In genomic region chr11:118343248-118343647, GRCh38 we compare ENCODE assay signal across 17 cellular contexts. TPM values are rescaled to one million over a fixed set of nuclear protein-coding genes. Genes with fewer than 3 reads are reported as not detected.
DNase-seq lines count a peak whose midpoint lies in the region; ATAC-seq and TF ChIP-seq lines count a peak whose summit lies in the region.
"Had no signal": no experiment of that assay in that cellular context is flagged by ENCODE, and none has a peak within 500 bp of the region (broad histone marks: within the 10 kb centered on the region; RNA-seq: fewer than 3 reads in every experiment).

No MANE protein-coding gene starts in this region.

- H3K27ac ChIP-seq in stomach = peak overlapping the region in 3 of 5 donors; percentile 13 to 42 (median 40)
- H3K27ac ChIP-seq: brain microvascular endothelial cell, sigmoid colon, VCaP had no signal

- TF ChIP-seq POLR2A in stomach (IDR thresholded peaks at IDR 0.05) = no peak

- H3K9me3 Mint-ChIP-seq in natural killer cell treated with Interleukin-12 subunit alpha and Interleukin-12 subunit beta and Interleukin-15 and Interleukin-18, amount 100 ng/mL, for 72 hours = no peaks in the 10 kb centered on the region
- no peaks in the 10 kb centered on the region for H3K9me3 Mint-ChIP-seq in natural killer cell
- no peaks in the 10 kb centered on the region for H3K9me3 Mint-ChIP-seq in activated naive CD8-positive, alpha-beta T cell treated with anti-CD3 and anti-CD28 coated beads, Interleukin-2, amount 50 U/mL, for 24 hours

- H3K27me3 ChIP-seq in stomach = peaks cover 0 to 17% (median under 1%) of the 10 kb centered on the region in 3 donors
- H3K27me3 ChIP-seq: brain microvascular endothelial cell had no signal

- peaks cover 29 to 52% of the 10 kb centered on the region in 2 donors for H3K4me1 Mint-ChIP-seq in natural killer cell treated with Interleukin-12 subunit alpha and Interleukin-12 subunit beta and Interleukin-15 and Interleukin-18, amount 100 ng/mL, for 72 hours (ENCODE audit: low read depth in 2 of 2)
- peaks cover 37 to 40% of the 10 kb centered on the region in 2 donors for H3K4me1 Mint-ChIP-seq in natural killer cell
- H3K4me1 Mint-ChIP-seq in activated naive CD8-positive, alpha-beta T cell treated with anti-CD3 and anti-CD28 coated beads, Interleukin-2, amount 50 U/mL, for 24 hours = peaks cover 60% of the 10 kb centered on the region

- TF ChIP-seq CTCF in natural killer cell (IDR thresholded peaks at IDR 0.05) (no peak), stomach (IDR thresholded peaks at IDR 0.05) (no peak)

- H3K27me3 Mint-ChIP-seq in natural killer cell treated with Interleukin-12 subunit alpha and Interleukin-12 subunit beta and Interleukin-15 and Interleukin-18, amount 100 ng/mL, for 72 hours = no peaks in the 10 kb centered on the region
- H3K27me3 Mint-ChIP-seq in natural killer cell (ENCODE audit: low read depth in 2 of 2) = no peaks in the 10 kb centered on the region
- H3K27me3 Mint-ChIP-seq in activated naive CD8-positive, alpha-beta T cell treated with anti-CD3 and anti-CD28 coated beads, Interleukin-2, amount 50 U/mL, for 24 hours = no peaks in the 10 kb centered on the region

- no peaks in the 10 kb centered on the region for H3K9me3 ChIP-seq in stomach
- H3K9me3 ChIP-seq: sigmoid colon had no signal

- H3K4me1 ChIP-seq in stomach = no peaks in the 10 kb centered on the region
- H3K4me1 ChIP-seq: sigmoid colon had no signal

- no peaks in the 10 kb centered on the region for H3K36me3 ChIP-seq in stomach
- H3K36me3 ChIP-seq: brain microvascular endothelial cell, sigmoid colon had no signal

- DNase-seq in natural killer cell treated with Interleukin-12 subunit alpha and Interleukin-12 subunit beta and Interleukin-15 and Interleukin-18, amount 100 ng/mL, for 72 hours (ENCODE audit: low spot score) = no peak
- no peak for DNase-seq in natural killer cell
- peak; percentile 23 for DNase-seq in activated CD4-positive, alpha-beta T cell treated with anti-CD3 and anti-CD28 coated beads, Interleukin-2, amount 50 U/mL, for 1 hour
- peak; percentile 33 for DNase-seq in activated naive CD8-positive, alpha-beta T cell treated with anti-CD3 and anti-CD28 coated beads, Interleukin-2, amount 50 U/mL, for 24 hours
- DNase-seq in stomach = no peak
- no peak for DNase-seq in HK-2 (ENCODE audit: unreplicated experiment)
- DNase-seq in NK-92 treated with Interleukin-12 subunit alpha and Interleukin-12 subunit beta, amount 100 ng/mL, for 24 hours (lab: John Stamatoyannopoulos, UW) = no peak
- DNase-seq: brain microvascular endothelial cell, EL, hypothalamus, midbrain, NCI-H2081, NCI-H748 treated with DMSO at 0.1 percent for 48 hours, nucleus accumbens, sigmoid colon had no signal

- peak overlapping the region; percentile 91 for H3K4me3 Mint-ChIP-seq in natural killer cell treated with Interleukin-12 subunit alpha and Interleukin-12 subunit beta and Interleukin-15 and Interleukin-18, amount 100 ng/mL, for 72 hours
- H3K4me3 Mint-ChIP-seq in natural killer cell = no peak overlapping the region
- H3K4me3 Mint-ChIP-seq in activated naive CD8-positive, alpha-beta T cell treated with anti-CD3 and anti-CD28 coated beads, Interleukin-2, amount 50 U/mL, for 24 hours = peak overlapping the region; percentile 88

- peaks cover 5% of the 10 kb centered on the region for H3K36me3 Mint-ChIP-seq in natural killer cell treated with Interleukin-12 subunit alpha and Interleukin-12 subunit beta and Interleukin-15 and Interleukin-18, amount 100 ng/mL, for 72 hours
- no peaks in the 10 kb centered on the region for H3K36me3 Mint-ChIP-seq in natural killer cell
- H3K36me3 Mint-ChIP-seq in activated naive CD8-positive, alpha-beta T cell treated with anti-CD3 and anti-CD28 coated beads, Interleukin-2, amount 50 U/mL, for 24 hours (ENCODE audit: low read depth) = peaks cover 59% of the 10 kb centered on the region

- WGBS in stomach, 5 donors = 55 to 79% (median 75%) methylated on average over 9 of the region's 9 CpGs

- H3K4me3 ChIP-seq in stomach = no peak overlapping the region
- H3K4me3 ChIP-seq: sigmoid colon had no signal

- peak overlapping the region in 1 of 2 donors; percentile 81 for H3K27ac Mint-ChIP-seq in natural killer cell treated with Interleukin-12 subunit alpha and Interleukin-12 subunit beta and Interleukin-15 and Interleukin-18, amount 100 ng/mL, for 72 hours
- H3K27ac Mint-ChIP-seq in natural killer cell = no peak overlapping the region
- H3K27ac Mint-ChIP-seq in activated naive CD8-positive, alpha-beta T cell treated with anti-CD3 and anti-CD28 coated beads, Interleukin-2, amount 50 U/mL, for 24 hours = peak overlapping the region; percentile 92

- no peak for TF ChIP-seq EP300 in stomach (IDR thresholded peaks at IDR 0.05)

- intact Hi-C loops in natural killer cell (cut with micrococcal nuclease) (no loop called here), stomach (cut with DNase I; ENCODE audit: low total_unique reads) (no loop called here)

- ATAC-seq in natural killer cell treated with Interleukin-12 subunit alpha and Interleukin-12 subunit beta and Interleukin-15 and Interleukin-18, amount 100 ng/mL, for 72 hours = no peak
- ATAC-seq in natural killer cell = no peak
- peak; percentile 12 for ATAC-seq in activated naive CD8-positive, alpha-beta T cell treated with anti-CD3 and anti-CD28 coated beads, Interleukin-2, amount 50 U/mL, for 24 hours
- no peak for ATAC-seq in GM18868 (IDR thresholded peaks at IDR 0.05; ENCODE audit: unreplicated experiment)

RNA-seq across cellular contexts. Expression of gene CD3D, which starts 0.7 kb away (rescaled TPM):
- 100 to 1,000 TPM in 1 of 2 donors, 10 to 100 TPM in 1; 30.5 to 161 TPM for total RNA-seq in natural killer cell treated with Interleukin-12 subunit alpha and Interleukin-12 subunit beta and Interleukin-15 and Interleukin-18, amount 100 ng/mL, for 72 hours
- total RNA-seq in natural killer cell = 10 to 100 TPM; 11.6 to 84.1 (median 12.0) TPM
- total RNA-seq in stomach = 10 to 100 TPM in 2 of 5 donors, 1 to 10 TPM in 1, not detected in 2; 4.6 to 24.0 (median 16.1) TPM
- polyA plus RNA-seq in stomach = 1 to 10 TPM; 2.2 to 9.2 (median 4.7) TPM

RNA-seq across cellular contexts. Expression of gene CD3G, which starts 0.9 kb away (rescaled TPM):
- total RNA-seq in natural killer cell treated with Interleukin-12 subunit alpha and Interleukin-12 subunit beta and Interleukin-15 and Interleukin-18, amount 100 ng/mL, for 72 hours = 10 to 100 TPM in 1 of 2 donors, 1 to 10 TPM in 1; 7.1 to 49.4 TPM
- total RNA-seq in natural killer cell (10 to 100 TPM in 1 of 3 donors, 1 to 10 TPM in 2; 7.6 to 52.1 (median 8.2) TPM), stomach (1 to 10 TPM in 3 of 5 donors, not detected in 2; 1.2 to 9.5 (median 4.2) TPM)
- under 1 TPM in 2 of 3 donors, not detected in 1; 0.18 to 0.76 TPM for polyA plus RNA-seq in stomach

RNA-seq across cellular contexts. Expression of gene UBE4A, which starts 16.2 kb away (rescaled TPM):
- total RNA-seq in natural killer cell treated with Interleukin-12 subunit alpha and Interleukin-12 subunit beta and Interleukin-15 and Interleukin-18, amount 100 ng/mL, for 72 hours = 10 to 100 TPM; 45.0 to 58.8 TPM
- total RNA-seq in natural killer cell = 10 to 100 TPM; 35.1 to 43.9 (median 37.0) TPM
- 10 to 100 TPM; 17.1 to 68.8 (median 50.7) TPM for total RNA-seq in stomach
- 10 to 100 TPM in 1 of 3 donors, 1 to 10 TPM in 2; 3.5 to 11.8 (median 4.0) TPM for polyA plus RNA-seq in stomach

RNA-seq across cellular contexts. Expression of gene CD3E, which starts 38.7 kb away (rescaled TPM):
- total RNA-seq in natural killer cell treated with Interleukin-12 subunit alpha and Interleukin-12 subunit beta and Interleukin-15 and Interleukin-18, amount 100 ng/mL, for 72 hours = 100 to 1,000 TPM in 1 of 2 donors, 10 to 100 TPM in 1; 25.7 to 148 TPM
- 100 to 1,000 TPM in 2 of 3 donors, 10 to 100 TPM in 1; 31.6 to 322 (median 155) TPM for total RNA-seq in natural killer cell
- total RNA-seq in stomach = 10 to 100 TPM in 1 of 5 donors, 1 to 10 TPM in 2, not detected in 2; 2.4 to 15.8 (median 7.1) TPM
- 1 to 10 TPM; 2.3 to 6.7 (median 4.5) TPM for polyA plus RNA-seq in stomach

RNA-seq across cellular contexts. Expression of gene ATP5MG, which starts 58.2 kb away (rescaled TPM):
- 100 to 1,000 TPM; 183 to 189 TPM for total RNA-seq in natural killer cell treated with Interleukin-12 subunit alpha and Interleukin-12 subunit beta and Interleukin-15 and Interleukin-18, amount 100 ng/mL, for 72 hours
- 100 to 1,000 TPM in 2 of 3 donors, 10 to 100 TPM in 1; 90.3 to 135 (median 107) TPM for total RNA-seq in natural killer cell
- 100 to 1,000 TPM in 4 of 5 donors, 10 to 100 TPM in 1; 98.5 to 152 (median 113) TPM for total RNA-seq in stomach
- 100 to 1,000 TPM; 233 to 312 (median 288) TPM for polyA plus RNA-seq in stomach

Comparison
In these comparisons a context has a peak if more than half of its experiments do, and no peak if none do; other contexts are left out.
1. DNase-seq: peak in activated CD4-positive, alpha-beta T cell treated with anti-CD3 and anti-CD28 coated beads, Interleukin-2, amount 50 U/mL, for 1 hour (single experiment) and activated naive CD8-positive, alpha-beta T cell treated with anti-CD3 and anti-CD28 coated beads, Interleukin-2, amount 50 U/mL, for 24 hours (single experiment); none in natural killer cell treated with Interleukin-12 subunit alpha and Interleukin-12 subunit beta and Interleukin-15 and Interleukin-18, amount 100 ng/mL, for 72 hours (single experiment), natural killer cell (single experiment), stomach (single experiment), HK-2 (single experiment) and NK-92 treated with Interleukin-12 subunit alpha and Interleukin-12 subunit beta, amount 100 ng/mL, for 24 hours (single experiment).